ENCODE assay signal across 21 cellular contexts in genomic region chr3:86695752-86696151, GRCh38.
DNase-seq lines count a peak whose midpoint lies in the region; TF ChIP-seq lines count a peak whose summit lies in the region.
"Had no signal": no experiment of that assay in that cellular context is flagged by ENCODE, and none has a peak within 500 bp of the region (broad histone marks: within the 10 kb centered on the region; RNA-seq: fewer than 3 reads in every experiment).

No MANE protein-coding gene starts in this region.

- no peak overlapping the region for H3K4me3 ChIP-seq in WERI-Rb-1 (ENCODE audit: low read depth, low read length)
- peak overlapping the region in 1 of 2 donors; percentile 15 for H3K4me3 ChIP-seq in testis
- H3K4me3 ChIP-seq: GM23248 had no signal

- TF ChIP-seq POLR2A in testis (IDR thresholded peaks at IDR 0.05): no peak

- H3K36me3 ChIP-seq in WERI-Rb-1 (no peaks in the 10 kb centered on the region), testis (ENCODE audit: low read depth, missing control alignments) (no peaks in the 10 kb centered on the region)

- H3K27ac ChIP-seq in WERI-Rb-1 (no peak overlapping the region), testis (no peak overlapping the region)
- H3K27ac ChIP-seq: 22Rv1, C4-2B, GM23248, HL-60, RWPE1 had no signal

- TF ChIP-seq CTCF in WERI-Rb-1 (IDR thresholded peaks at IDR 0.05; ENCODE audit: low read depth, low read length): peak; percentile 16; the same call in 1 of the 2 replicates
- TF ChIP-seq CTCF in testis (IDR thresholded peaks at IDR 0.05): no peak

- H3K9me3 ChIP-seq in WERI-Rb-1 (ENCODE audit: severe bottlenecking) (no peaks in the 10 kb centered on the region), testis (no peaks in the 10 kb centered on the region)

- H3K27me3 ChIP-seq in WERI-Rb-1 (ENCODE audit: insufficient read depth, low read depth, severe bottlenecking): no peaks in the 10 kb centered on the region
- H3K27me3 ChIP-seq in testis: no peaks in the 10 kb centered on the region

- DNase-seq in NCI-H82 (lab: John Stamatoyannopoulos, UW) (peak; percentile 21), NCI-H82 treated with DMSO at 0.1 percent for 48 hours (lab: John Stamatoyannopoulos, UW; ENCODE audit: unreplicated experiment) (no peak), WERI-Rb-1 (no peak), iPS-NIHi11 (ENCODE audit: low spot score) (peak; percentile 28), testis (peak; percentile 34), Kasumi-1 (lab: John Stamatoyannopoulos, UW) (no peak), superior temporal gyrus (ENCODE audit: extremely low spot score) (no peak), DMS79 treated with DMSO at 0.1 percent for 48 hours (lab: John Stamatoyannopoulos, UW) (no peak)
- DNase-seq: AML-193, GF-D8, GM23248, NCI-H1105, NCI-H187, NCI-H2107, NCI-H2227 treated with DMSO at 0.1 percent for 48 hours, PC-3, SIG-M5 had no signal

- 54 to 82% methylated on average over 5 of the region's 5 CpGs for WGBS in testis, 2 donors

- H3K4me1 ChIP-seq in testis: no peaks in the 10 kb centered on the region

- intact Hi-C loops in testis (cut with DNase I; ENCODE audit: low total_unique reads): no loop called here

Comparison
In these comparisons a context has a peak if more than half of its experiments do, and no peak if none do; other contexts are left out.
1. DNase-seq: peak in NCI-H82 (single experiment), iPS-NIHi11 (single experiment) and testis (single experiment); none in NCI-H82 treated with DMSO at 0.1 percent for 48 hours (single experiment), WERI-Rb-1 (single experiment), Kasumi-1 (0 of 2), superior temporal gyrus (single experiment) and DMS79 treated with DMSO at 0.1 percent for 48 hours (single experiment).